In genomic region chr7:98021588-98022351, GRCh38 we compare ENCODE assay signal across 8 cellular contexts. TPM values are rescaled to one million over a fixed set of nuclear protein-coding genes. Genes with fewer than 3 reads are reported as not detected.
DNase-seq lines count a peak whose midpoint lies in the region; ATAC-seq and TF ChIP-seq lines count a peak whose summit lies in the region.

No MANE protein-coding gene starts in this region.

- H3K4me3 ChIP-seq in stomach = no peak overlapping the region

- intact Hi-C loops in stomach (cut with DNase I; ENCODE audit: low total_unique reads) = loop anchor here (5.0 kb wide), 2 partner anchors 146 to 226 kb away; no protein-coding TSS in a partner anchor

- H3K27ac ChIP-seq in stomach = no peak overlapping the region

- no peak for TF ChIP-seq POLR2A in stomach (IDR thresholded peaks at IDR 0.05)

- H3K4me3 Mint-ChIP-seq in activated T-cell treated with anti-CD3 and anti-CD28 coated beads, Interleukin-2, amount 50 U/mL, for 72 hours = no peak overlapping the region
- no peak overlapping the region for H3K4me3 Mint-ChIP-seq in neural crest cell

- H3K9me3 ChIP-seq in stomach = no peaks in the 10 kb centered on the region

- DNase-seq in COLO668 (lab: John Stamatoyannopoulos, UW; ENCODE audit: unreplicated experiment) (peak; percentile 78), LHCN-M2 (ENCODE audit: low read depth) (peak; percentile 66), RKO (ENCODE audit: low spot score) (peak; percentile 70), fibroblast of peridontal ligament (ENCODE audit: extremely low read depth) (peak; percentile 55), neural crest cell (ENCODE audit: low read depth, low spot score) (peak; percentile 87), stomach (peak; percentile 88)
- DNase-seq in activated T-cell treated with anti-CD3 and anti-CD28 coated beads, Interleukin-2, amount 50 U/mL, for 72 hours = peak; percentile 79 to 88

- TF ChIP-seq CTCF in neural crest cell (conservative IDR thresholded peaks at IDR 0.05) (peak; percentile 97), stomach (IDR thresholded peaks at IDR 0.05) (peak in 5 of 7 experiments; percentile 81 to 98 (median 89))

- 22 to 27% (median 24%) methylated on average over 18 of the region's 18 CpGs for WGBS in stomach, 5 donors

- H3K27ac Mint-ChIP-seq in activated T-cell treated with anti-CD3 and anti-CD28 coated beads, Interleukin-2, amount 50 U/mL, for 72 hours = no peak overlapping the region
- H3K27ac Mint-ChIP-seq in neural crest cell (ENCODE audit: unreplicated experiment) = no peak overlapping the region

- no peaks in the 10 kb centered on the region for H3K36me3 ChIP-seq in stomach

- H3K9me3 Mint-ChIP-seq in activated T-cell treated with anti-CD3 and anti-CD28 coated beads, Interleukin-2, amount 50 U/mL, for 72 hours = no peaks in the 10 kb centered on the region
- no peaks in the 10 kb centered on the region for H3K9me3 Mint-ChIP-seq in neural crest cell

- peaks cover 0 to 12% (median 0%) of the 10 kb centered on the region in 3 donors for H3K27me3 ChIP-seq in stomach

- TF ChIP-seq EP300 in stomach (IDR thresholded peaks at IDR 0.05) = no peak

- H3K36me3 Mint-ChIP-seq in activated T-cell treated with anti-CD3 and anti-CD28 coated beads, Interleukin-2, amount 50 U/mL, for 72 hours (ENCODE audit: insufficient read depth in 2 of 2) = no peaks in the 10 kb centered on the region
- no peaks in the 10 kb centered on the region for H3K36me3 Mint-ChIP-seq in neural crest cell (ENCODE audit: low read depth)

- H3K4me1 ChIP-seq in stomach = peaks cover 0 to 4% (median 0%) of the 10 kb centered on the region in 4 donors

- peaks cover 5% of the 10 kb centered on the region for H3K4me1 Mint-ChIP-seq in activated T-cell treated with anti-CD3 and anti-CD28 coated beads, Interleukin-2, amount 50 U/mL, for 72 hours (ENCODE audit: low read depth)
- H3K4me1 Mint-ChIP-seq in neural crest cell = no peaks in the 10 kb centered on the region

- no peaks in the 10 kb centered on the region for H3K27me3 Mint-ChIP-seq in activated T-cell treated with anti-CD3 and anti-CD28 coated beads, Interleukin-2, amount 50 U/mL, for 72 hours (ENCODE audit: low read depth)
- peaks cover 6% of the 10 kb centered on the region for H3K27me3 Mint-ChIP-seq in neural crest cell (ENCODE audit: low read depth)

- ATAC-seq in GM21526 (IDR thresholded peaks at IDR 0.05; ENCODE audit: low FRiP score, unreplicated experiment) = peak; percentile 77
- peak; percentile 85 to 91 for ATAC-seq in activated T-cell treated with anti-CD3 and anti-CD28 coated beads, Interleukin-2, amount 50 U/mL, for 72 hours (replicated peaks in 1 of 2)

RNA-seq across cellular contexts. Expression of gene OCM2, which starts 31.8 kb away (rescaled TPM):
- not detected in 2 replicates for total RNA-seq in LHCN-M2 (2014; rRNA removed)
- not detected for polyA plus RNA-seq in LHCN-M2 (2012)
- not detected for total RNA-seq in activated T-cell treated with anti-CD3 and anti-CD28 coated beads, Interleukin-2, amount 50 U/mL, for 72 hours
- total RNA-seq in neural crest cell = not detected in 2 replicates
- not detected for total RNA-seq in stomach
- polyA plus RNA-seq in stomach = not detected
